Comparison of ENCODE assay signal across 8 cellular contexts in genomic region chr3:136862611-136862951, GRCh38. TPM values are rescaled to one million over a fixed set of nuclear protein-coding genes. Genes with fewer than 3 reads are reported as not detected.
A peak's percentile ranks its signal among the peaks of the same experiment; 100 is the strongest.
DNase-seq lines count a peak whose midpoint lies in the region; ATAC-seq and TF ChIP-seq lines count a peak whose summit lies in the region.

No MANE protein-coding gene starts in this region.

- peak overlapping the region; percentile 99 for H3K4me2 ChIP-seq in DOHH2 (ENCODE audit: low read length)
- H3K4me2 ChIP-seq in KMS-11 = peak overlapping the region; percentile 97; the same call in 1 of the 2 replicates
- H3K4me2 ChIP-seq in SK-N-SH = peak overlapping the region; percentile 92

- DNase-seq in SK-N-SH = peak; percentile 76
- DNase-seq in brain microvascular endothelial cell = peak; percentile 32
- peak; percentile 59 for DNase-seq in iPS-NIHi7 (ENCODE audit: extremely low spot score)
- DNase-seq in stimulated activated CD4-positive, alpha-beta T cell treated with anti-CD3 and anti-CD28 coated beads, Interleukin-12 subunit alpha, Interleukin-12 subunit beta, amount 100 ng/mL, for 24 hours (ENCODE audit: low read depth in 2 of 2) = peak; percentile 5 to 29
- no peak for DNase-seq in 8988T

- peaks cover 53% of the 10 kb centered on the region for H3K4me1 ChIP-seq in DOHH2 (ENCODE audit: control insufficient read depth, low read length)
- H3K4me1 ChIP-seq in KMS-11 (ENCODE audit: low read depth, poor library complexity, severe bottlenecking) = peaks cover 21% of the 10 kb centered on the region
- H3K4me1 ChIP-seq in SK-N-SH (ENCODE audit: control insufficient read depth in 1 of 2, insufficient read depth in 2 of 2, low read depth in 1 of 2, low read length in 1 of 2) = peaks cover 5 to 6% of the 10 kb centered on the region in 2 experiments; a peak in 3 of 4 replicates

- CTCF ChIA-PET in SK-N-SH (lab: Yijun Ruan, JAX) = interaction anchor here (0.8 to 4.5 kb wide), 7 partner anchors 11 to 471 kb away, joined by 3 to 19 read pairs (median 5); partner anchors contain the start of gene STAG1

- TF ChIP-seq EP300 in SK-N-SH (IDR thresholded peaks at IDR 0.05; ENCODE audit: borderline replicate concordance in 1 of 2, low read depth in 1 of 2, low read length in 1 of 2) = no peak

- H3K27ac ChIP-seq in DOHH2 (ENCODE audit: low read depth, low read length) = peak overlapping the region; percentile 91
- H3K27ac ChIP-seq in KMS-11 = peak overlapping the region; percentile 88
- H3K27ac ChIP-seq in SK-N-SH (ENCODE audit: low read depth in 2 of 2, low read length in 1 of 2) = peak overlapping the region; percentile 83 to 90
- H3K27ac ChIP-seq in brain microvascular endothelial cell = peak overlapping the region; percentile 81

- H3K9me2 ChIP-seq in DOHH2 (replicated peaks; ENCODE audit: control insufficient read depth, low read length) = no peaks in the 10 kb centered on the region
- no peaks in the 10 kb centered on the region for H3K9me2 ChIP-seq in SK-N-SH

- H3K4me3 ChIP-seq in DOHH2 (ENCODE audit: low read length) (peak overlapping the region; percentile 98), KMS-11 (IDR thresholded peaks at IDR 0.05; ENCODE audit: insufficient read depth, low read depth, low read length) (peak overlapping the region; percentile 65), SK-N-SH (ENCODE audit: low read depth in 2 of 2, low read length in 1 of 2) (peak overlapping the region; percentile 71 to 84), brain microvascular endothelial cell (ENCODE audit: low read depth, low read length) (peak overlapping the region; percentile 86)

- TF ChIP-seq RAD21 in SK-N-SH (IDR thresholded peaks at IDR 0.05; ENCODE audit: low read length) = no peak

- in situ Hi-C loops in brain microvascular endothelial cell (cut with HindIII; ENCODE audit: low pct_ligation_motif_present, low sequenced_read_pairs) = no loop called here

- H4K20me1 ChIP-seq in DOHH2 (ENCODE audit: control insufficient read depth, insufficient read depth, low read depth, low read length) (no peaks in the 10 kb centered on the region), KMS-11 (ENCODE audit: insufficient read depth) (no peaks in the 10 kb centered on the region), SK-N-SH (ENCODE audit: insufficient read depth) (peaks cover 21% of the 10 kb centered on the region)

- H3K79me2 ChIP-seq in DOHH2 (ENCODE audit: control insufficient read depth, low read length) (peaks cover 93% of the 10 kb centered on the region), KMS-11 (ENCODE audit: insufficient read depth, low read depth) (peaks cover 61% of the 10 kb centered on the region), SK-N-SH (ENCODE audit: insufficient read depth) (peaks cover 78% of the 10 kb centered on the region)

- H3F3A ChIP-seq in DOHH2 (ENCODE audit: control insufficient read depth, insufficient read depth) (peaks cover 5% of the 10 kb centered on the region), SK-N-SH (replicated peaks; ENCODE audit: insufficient read depth) (peaks cover 17% of the 10 kb centered on the region)

- H3K27me3 ChIP-seq in DOHH2 (ENCODE audit: control insufficient read depth, low read length) (no peaks in the 10 kb centered on the region), KMS-11 (ENCODE audit: insufficient read depth, low read depth) (no peaks in the 10 kb centered on the region), SK-N-SH (ENCODE audit: insufficient read depth) (no peaks in the 10 kb centered on the region), brain microvascular endothelial cell (replicated peaks) (no peaks in the 10 kb centered on the region)

- H3K9me3 ChIP-seq in DOHH2 (ENCODE audit: control insufficient read depth, insufficient read depth, low read length) (no peaks in the 10 kb centered on the region), SK-N-SH (no peaks in the 10 kb centered on the region)

- H3K9ac ChIP-seq in KMS-11 (peak overlapping the region; percentile 73), SK-N-SH (peak overlapping the region; percentile 75)

- WGBS in SK-N-SH (ENCODE audit: low lambda C conversion rate) = 0% methylated on average over 15 of the region's 29 CpGs

- H2AFZ ChIP-seq in KMS-11 (ENCODE audit: low read depth) (peak overlapping the region; percentile 99), SK-N-SH (ENCODE audit: low read depth) (peak overlapping the region; percentile 52)

- TF ChIP-seq CTCF in DOHH2 (IDR thresholded peaks at IDR 0.05; ENCODE audit: low read depth, low read length, poor library complexity, severe bottlenecking) = peak; percentile 17
- TF ChIP-seq CTCF in KMS-11 (conservative IDR thresholded peaks at IDR 0.05; ENCODE audit: low read depth, low read length) = no peak
- no peak for TF ChIP-seq CTCF in SK-N-SH (IDR thresholded peaks at IDR 0.05)
- TF ChIP-seq CTCF in brain microvascular endothelial cell (IDR thresholded peaks at IDR 0.05; ENCODE audit: low read depth, low read length, missing control alignments) = no peak

- peaks cover 24% of the 10 kb centered on the region for H3K36me3 ChIP-seq in DOHH2 (ENCODE audit: control insufficient read depth, low read length)
- no peaks in the 10 kb centered on the region for H3K36me3 ChIP-seq in KMS-11 (ENCODE audit: insufficient read depth)
- H3K36me3 ChIP-seq in SK-N-SH (replicated peaks in 1 of 2; ENCODE audit: control insufficient read depth in 1 of 2, insufficient read depth in 2 of 2, low read length in 1 of 2) = peaks cover 0 to 3% of the 10 kb centered on the region in 2 experiments
- no peaks in the 10 kb centered on the region for H3K36me3 ChIP-seq in brain microvascular endothelial cell (replicated peaks)

- POLR2A ChIA-PET in SK-N-SH (lab: Yijun Ruan, JAX) = interaction anchor here (0.6 to 1.7 kb wide), 5 partner anchors 44 to 863 kb away, joined by 3 to 21 read pairs (median 4); partner anchors contain the start of genes SLC35G2 and STAG1

- ATAC-seq in GM21737 (IDR thresholded peaks at IDR 0.05; ENCODE audit: unreplicated experiment) = peak; percentile 13

TF ChIP-seq in SK-N-SH, 30 proteins besides CTCF, POLR2A, EP300 and RAD21 (continues in another document):
- TF ChIP-seq SIN3A (IDR thresholded peaks at IDR 0.05; ENCODE audit: borderline replicate concordance, low read depth, low read length) (peak; percentile 48; the same call in 1 of the 2 replicates), TAF1 (IDR thresholded peaks at IDR 0.05; ENCODE audit: borderline replicate concordance, low read depth, low read length) (peak; percentile 10; the same call in 1 of the 2 replicates), PBX3 (IDR thresholded peaks at IDR 0.05) (no peak), TCF12 (IDR thresholded peaks at IDR 0.05) (0 out of 2 replicates have a peak, but pooled peaks have one; percentile 8), GABPA (IDR thresholded peaks at IDR 0.05; ENCODE audit: low read depth) (no peak), REST (IDR thresholded peaks at IDR 0.05; ENCODE audit: low read depth, low read length) (no peak)

RNA-seq across cellular contexts. Expression of gene NCK1, which starts 0.6 kb away (rescaled TPM):
- 16.2 and 17.5 TPM in 2 replicates for polyA plus RNA-seq in SK-N-SH (2012; rRNA removed)
- 24.2 and 41.0 TPM in 2 replicates for polyA plus RNA-seq in SK-N-SH (2012; cell fraction: cytosol; rRNA removed)
- 7.6 and 11.7 TPM in 2 replicates for polyA plus RNA-seq in SK-N-SH (2012; cell fraction: nucleus; rRNA removed)

RNA-seq across cellular contexts. Expression of gene SLC35G2, which starts 43.7 kb away (rescaled TPM):
- polyA plus RNA-seq in SK-N-SH (2012; rRNA removed) = 9.7 and 10.6 TPM in 2 replicates
- polyA plus RNA-seq in SK-N-SH (2012; cell fraction: cytosol; rRNA removed) = 14.6 and 14.7 TPM in 2 replicates
- polyA plus RNA-seq in SK-N-SH (2012; cell fraction: nucleus; rRNA removed) = 6.6 and 14.9 TPM in 2 replicates
